ENCODE assay signal across 18 cellular contexts in the genomic region with DNA sequence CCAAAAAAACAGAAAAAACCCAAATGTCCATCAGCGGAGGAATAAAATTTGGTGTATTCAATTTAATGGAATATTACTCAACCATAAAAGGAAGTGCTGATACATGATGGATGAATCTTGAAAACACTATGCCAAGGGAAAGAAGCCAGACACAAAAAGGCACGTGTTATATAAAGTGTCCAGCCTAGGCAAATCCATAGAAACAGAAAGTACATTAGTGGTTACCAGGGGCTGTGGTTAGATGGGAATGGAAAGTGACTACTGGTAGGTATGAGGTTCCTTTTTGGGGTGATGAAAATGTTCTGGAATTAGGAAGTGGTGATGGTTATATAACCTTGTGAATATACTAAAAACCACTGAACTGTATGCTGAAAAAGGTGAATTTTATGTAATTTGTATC. TPM values are rescaled to one million over a fixed set of nuclear protein-coding genes. Genes with fewer than 3 reads are reported as not detected.
DNase-seq lines count a peak whose midpoint lies in the region; ATAC-seq, FAIRE-seq and TF ChIP-seq lines count a peak whose summit lies in the region.
"Had no signal": no experiment of that assay in that cellular context is flagged by ENCODE, and none has a peak within 500 bp of the region (broad histone marks: within the 10 kb centered on the region; RNA-seq: fewer than 3 reads in every experiment).

No MANE protein-coding gene starts in this region.

- peak overlapping the region; percentile 20 for H3K27ac Mint-ChIP-seq in chondrocyte (ENCODE audit: unreplicated experiment)
- no peak overlapping the region for H3K27ac Mint-ChIP-seq in stimulated activated effector memory CD8-positive, alpha-beta T cell treated with anti-CD3 and anti-CD28 coated beads, Interleukin-12 subunit alpha, Interleukin-12 subunit beta, amount 100 ng/mL, for 72 hours
- H3K27ac Mint-ChIP-seq: activated CD4-positive, alpha-beta memory T cell treated with anti-CD3 and anti-CD28 coated beads for 36 hours; activated naive CD8-positive, alpha-beta T cell treated with anti-CD3 and anti-CD28 coated beads, Interleukin-2, amount 10 ng/mL, durations not matched to agents 7 days and 5 days had no signal

- FAIRE-seq in RCC 7860 (lab: Jason Lieb, UNC) = peak; percentile 74
- FAIRE-seq: colon had no signal

- ATAC-seq in stimulated activated effector memory CD8-positive, alpha-beta T cell treated with anti-CD3 and anti-CD28 coated beads, Interleukin-12 subunit alpha, Interleukin-12 subunit beta, amount 100 ng/mL, for 72 hours = no peak
- no peak for ATAC-seq in HG03565 (IDR thresholded peaks at IDR 0.05; ENCODE audit: unreplicated experiment)
- ATAC-seq: upper lobe of right lung had no signal

- H3K4me2 ChIP-seq in osteoblast (ENCODE audit: insufficient read depth, low read length) = no peak overlapping the region

- no peaks in the 10 kb centered on the region for H3K27me3 ChIP-seq in osteoblast (ENCODE audit: insufficient read depth, low read length)
- H3K27me3 ChIP-seq: upper lobe of right lung had no signal

- H3K9me3 Mint-ChIP-seq in chondrocyte (ENCODE audit: low read depth) = no peaks in the 10 kb centered on the region
- no peaks in the 10 kb centered on the region for H3K9me3 Mint-ChIP-seq in stimulated activated effector memory CD8-positive, alpha-beta T cell treated with anti-CD3 and anti-CD28 coated beads, Interleukin-12 subunit alpha, Interleukin-12 subunit beta, amount 100 ng/mL, for 72 hours
- H3K9me3 Mint-ChIP-seq: activated CD4-positive, alpha-beta memory T cell treated with anti-CD3 and anti-CD28 coated beads for 36 hours; activated naive CD8-positive, alpha-beta T cell treated with anti-CD3 and anti-CD28 coated beads, Interleukin-2, amount 10 ng/mL, durations not matched to agents 7 days and 5 days had no signal

- peaks cover 17% of the 10 kb centered on the region for H3K4me1 ChIP-seq in osteoblast (ENCODE audit: insufficient read depth, low read length)
- H3K4me1 ChIP-seq: upper lobe of right lung had no signal

- no peak overlapping the region for H3K4me3 ChIP-seq in osteoblast (ENCODE audit: insufficient read depth, low read length)
- H3K4me3 ChIP-seq: SK-N-MC, upper lobe of right lung had no signal

- no peaks in the 10 kb centered on the region for H3K79me2 ChIP-seq in osteoblast (ENCODE audit: insufficient read depth, low read length)

- H3K4me3 Mint-ChIP-seq in chondrocyte (ENCODE audit: unreplicated experiment) = no peak overlapping the region
- H3K4me3 Mint-ChIP-seq in stimulated activated effector memory CD8-positive, alpha-beta T cell treated with anti-CD3 and anti-CD28 coated beads, Interleukin-12 subunit alpha, Interleukin-12 subunit beta, amount 100 ng/mL, for 72 hours = no peak overlapping the region
- H3K4me3 Mint-ChIP-seq: activated CD4-positive, alpha-beta memory T cell treated with anti-CD3 and anti-CD28 coated beads for 36 hours; activated naive CD8-positive, alpha-beta T cell treated with anti-CD3 and anti-CD28 coated beads, Interleukin-2, amount 10 ng/mL, durations not matched to agents 7 days and 5 days had no signal

- H3K9me3 ChIP-seq in osteoblast (ENCODE audit: low read depth, low read length) = no peaks in the 10 kb centered on the region
- H3K9me3 ChIP-seq: upper lobe of right lung had no signal

- no peaks in the 10 kb centered on the region for H3K36me3 ChIP-seq in osteoblast (ENCODE audit: insufficient read depth, low read length)
- H3K36me3 ChIP-seq: upper lobe of right lung had no signal

- H4K20me1 ChIP-seq in osteoblast (ENCODE audit: insufficient read depth, low read length) = no peaks in the 10 kb centered on the region

- no peaks in the 10 kb centered on the region for H3K36me3 Mint-ChIP-seq in chondrocyte (ENCODE audit: low read depth)
- peaks cover 9% of the 10 kb centered on the region for H3K36me3 Mint-ChIP-seq in stimulated activated effector memory CD8-positive, alpha-beta T cell treated with anti-CD3 and anti-CD28 coated beads, Interleukin-12 subunit alpha, Interleukin-12 subunit beta, amount 100 ng/mL, for 72 hours
- H3K36me3 Mint-ChIP-seq: activated CD4-positive, alpha-beta memory T cell treated with anti-CD3 and anti-CD28 coated beads for 36 hours had no signal

- H3K4me1 Mint-ChIP-seq in chondrocyte (ENCODE audit: low read depth) = peaks cover 28% of the 10 kb centered on the region
- peaks cover 8% of the 10 kb centered on the region for H3K4me1 Mint-ChIP-seq in stimulated activated effector memory CD8-positive, alpha-beta T cell treated with anti-CD3 and anti-CD28 coated beads, Interleukin-12 subunit alpha, Interleukin-12 subunit beta, amount 100 ng/mL, for 72 hours

- no peak overlapping the region for H2AFZ ChIP-seq in osteoblast (ENCODE audit: low read length)

- no peaks in the 10 kb centered on the region for H3K27me3 Mint-ChIP-seq in chondrocyte (ENCODE audit: low read depth)
- H3K27me3 Mint-ChIP-seq: activated CD4-positive, alpha-beta memory T cell treated with anti-CD3 and anti-CD28 coated beads for 36 hours had no signal

- TF ChIP-seq CTCF in chondrocyte (IDR thresholded peaks at IDR 0.05) (no peak), osteoblast (IDR thresholded peaks at IDR 0.05; ENCODE audit: extremely low read depth, low read depth, low read length) (no peak)

- H3K27ac ChIP-seq in osteoblast (ENCODE audit: low read depth, low read length) = no peak overlapping the region
- H3K27ac ChIP-seq: SK-N-MC, upper lobe of right lung had no signal

- DNase-seq in HS-5 (ENCODE audit: low read depth) = peak; percentile 34
- peak; percentile 59 for DNase-seq in RCC 7860 (ENCODE audit: low spot score)
- no peak for DNase-seq in chondrocyte (ENCODE audit: low spot score)
- DNase-seq in osteoblast (ENCODE audit: insufficient read length, low spot score, missing footprints) = peak; percentile 66
- DNase-seq in stimulated activated effector memory CD8-positive, alpha-beta T cell treated with anti-CD3 and anti-CD28 coated beads, Interleukin-12 subunit alpha, Interleukin-12 subunit beta, amount 100 ng/mL, for 72 hours (ENCODE audit: low spot score in 2 of 2) = no peak
- no peak for DNase-seq in NCI-H526 treated with DMSO at 0.1 percent for 48 hours (lab: John Stamatoyannopoulos, UW)
- DNase-seq in mesenteric fat pad (ENCODE audit: low spot score) = no peak
- DNase-seq: activated CD4-positive, alpha-beta memory T cell treated with anti-CD3 and anti-CD28 coated beads for 36 hours; activated naive CD8-positive, alpha-beta T cell treated with anti-CD3 and anti-CD28 coated beads, Interleukin-2, amount 10 ng/mL, durations not matched to agents 7 days and 5 days; activated T-cell treated with anti-CD3 and anti-CD28 coated beads, Interleukin-2, amount 50 U/mL, for 48 hours; C1 segment of cervical spinal cord; NCI-H1436 treated with DMSO at 0.1 percent for 48 hours; NCI-H345; stimulated activated naive CD4-positive, alpha-beta T cell treated with Interleukin-2 at 50 U/mL for 16 hours; upper lobe of right lung had no signal

RNA-seq across cellular contexts. Expression of a gene that starts 3.5 kb away (rescaled TPM):
- 2.1 to 4.2 TPM (median 2.7 TPM) in 3 replicates for total RNA-seq in chondrocyte
- 0.72 and 0.88 TPM in 2 replicates for total RNA-seq in osteoblast
- total RNA-seq in mesenteric fat pad = not detected

RNA-seq across cellular contexts. Expression of a gene that starts 39.4 kb away (rescaled TPM):
- total RNA-seq in chondrocyte (153 to 161 TPM (median 157 TPM) in 3 replicates), osteoblast (159 and 171 TPM in 2 replicates), mesenteric fat pad (72.6 TPM)

Comparison
In these comparisons a context has a peak if more than half of its experiments do, and no peak if none do; other contexts are left out.
1. DNase-seq: peak in HS-5 (single experiment), RCC 7860 (single experiment) and osteoblast (single experiment); none in chondrocyte (single experiment), stimulated activated effector memory CD8-positive, alpha-beta T cell treated with anti-CD3 and anti-CD28 coated beads, Interleukin-12 subunit alpha, Interleukin-12 subunit beta, amount 100 ng/mL, for 72 hours (0 of 2), NCI-H526 treated with DMSO at 0.1 percent for 48 hours (single experiment) and mesenteric fat pad (single experiment).